8 cellular contexts compared by ENCODE assay signal in genomic region chr20:52972190-52972937, GRCh38. TPM values are rescaled to one million over a fixed set of nuclear protein-coding genes. Genes with fewer than 3 reads are reported as not detected.
DNase-seq lines count a peak whose midpoint lies in the region; ATAC-seq and TF ChIP-seq lines count a peak whose summit lies in the region.

Gene TSHZ2, plus strand, starts transcription at chr20:52972358. Its CDS starts 936 bp downstream, at chr20:52973294.

- TF ChIP-seq CTCF in HFF-Myc (IDR thresholded peaks at IDR 0.05; ENCODE audit: low read depth, low read length, missing control alignments) (no peak), right atrium auricular region (IDR thresholded peaks at IDR 0.05) (no peak), retinal pigment epithelial cell (conservative IDR thresholded peaks at IDR 0.05; ENCODE audit: low read depth, low read length) (no peak)

- H3K4me3 ChIP-seq in HFF-Myc (replicated peaks; ENCODE audit: low read depth, low read length) (0 out of 2 replicates have a peak within 1 kb of the TSS, but pooled peaks have one; percentile 9), SJSA1 (peak within 1 kb of the TSS; percentile 37), right atrium auricular region (peak within 1 kb of the TSS; percentile 44 to 55), retinal pigment epithelial cell (ENCODE audit: low read length) (peak within 1 kb of the TSS; percentile 78)

- no peak within 1 kb of the TSS for H3K27ac ChIP-seq in SJSA1
- H3K27ac ChIP-seq in right atrium auricular region: peak within 1 kb of the TSS; percentile 59 to 78

- peaks cover 41% of the 10 kb centered on the region for H3K4me1 Mint-ChIP-seq in activated naive CD8-positive, alpha-beta T cell (ENCODE audit: low read depth)

- H3K27ac Mint-ChIP-seq in activated naive CD8-positive, alpha-beta T cell: peak within 1 kb of the TSS; percentile 88

- ATAC-seq in HG03457 (IDR thresholded peaks at IDR 0.05; ENCODE audit: unreplicated experiment): no peak

- peaks cover 5% of the 10 kb centered on the region for H3K27me3 Mint-ChIP-seq in activated naive CD8-positive, alpha-beta T cell

- H3K36me3 ChIP-seq in SJSA1 (no peaks in the 10 kb centered on the region), right atrium auricular region (no peaks in the 10 kb centered on the region)

- H3K9me3 Mint-ChIP-seq in activated naive CD8-positive, alpha-beta T cell (ENCODE audit: low read depth): no peaks in the 10 kb centered on the region

- H3K27me3 ChIP-seq in SJSA1 (replicated peaks): peaks cover 50% of the 10 kb centered on the region
- no peaks in the 10 kb centered on the region for H3K27me3 ChIP-seq in right atrium auricular region

- H3K4me3 Mint-ChIP-seq in activated naive CD8-positive, alpha-beta T cell: peak within 1 kb of the TSS; percentile 92

- H3K4me1 ChIP-seq in SJSA1 (replicated peaks) (no peaks in the 10 kb centered on the region; the same call in 1 of the 2 replicates), right atrium auricular region (peaks cover 0 to 4% of the 10 kb centered on the region in 2 donors)

- no peaks in the 10 kb centered on the region for H3K36me3 Mint-ChIP-seq in activated naive CD8-positive, alpha-beta T cell

- DNase-seq in HFF-Myc (ENCODE audit: extremely low read depth, low read depth): no peak
- DNase-seq in SJSA1 (ENCODE audit: low read depth in 1 of 2, low spot score in 2 of 2): peak in 1 of 2 experiments; percentile 25
- no peak for DNase-seq in right atrium auricular region (ENCODE audit: low spot score)
- DNase-seq in retinal pigment epithelial cell (ENCODE audit: low read depth): no peak
- DNase-seq in CD1c-positive myeloid dendritic cell (ENCODE audit: extremely low spot score): no peak
- no peak for DNase-seq in NCI-H2171 treated with DMSO at 0.1 percent for 48 hours (lab: John Stamatoyannopoulos, UW)

- H3K9me3 ChIP-seq in SJSA1 (replicated peaks) (no peaks in the 10 kb centered on the region), right atrium auricular region (no peaks in the 10 kb centered on the region)

RNA-seq across cellular contexts. Expression of gene TSHZ2, which starts in this region (rescaled TPM):
- not detected in 2 replicates for total RNA-seq in SJSA1 (2014; rRNA removed; shearing (Covaris generic))
- total RNA-seq in right atrium auricular region: 1 to 10 TPM; 3.3 to 6.2 TPM

Comparison
In these comparisons a context has a peak if more than half of its experiments do, and no peak if none do; other contexts are left out.
1. H3K4me3 ChIP-seq: peak in every context shown above with its lines; median percentile 78 in retinal pigment epithelial cell; 50 in right atrium auricular region; 37 in SJSA1; 9 in HFF-Myc.